ENCODE assay signal across 16 cellular contexts in genomic region chr7:45358277-45358676, GRCh38.
DNase-seq lines count a peak whose midpoint lies in the region; ATAC-seq and TF ChIP-seq lines count a peak whose summit lies in the region.
"Had no signal": no experiment of that assay in that cellular context is flagged by ENCODE, and none has a peak within 500 bp of the region (broad histone marks: within the 10 kb centered on the region; RNA-seq: fewer than 3 reads in every experiment).

No MANE protein-coding gene starts in this region.

- WGBS in heart left ventricle, 4 donors: 63 to 78% (median 68%) methylated on average over 3 of the region's 3 CpGs
- whole genome bisulfite sequencing in right cardiac atrium: 79% methylated on average over 3 of the region's 3 CpGs

- ATAC-seq in Right ventricle myocardium inferior (peak; percentile 65), heart left ventricle (peak in 3 of 4 donors; percentile 66 to 70 (median 70)), right cardiac atrium (no peak), left ventricle myocardium superior (peak; percentile 66)
- ATAC-seq: A549; CD8-positive, alpha-beta T cell had no signal

- TF ChIP-seq CTCF in heart left ventricle (IDR thresholded peaks at IDR 0.05): no peak

- H3K27ac ChIP-seq in heart left ventricle: no peak overlapping the region
- no peak overlapping the region for H3K27ac ChIP-seq in right cardiac atrium (ENCODE audit: low read length)
- H3K27ac ChIP-seq: 22Rv1; A549; BLaER1 treated with 17β-estradiol and CSF1 and Interleukin-3, amounts not matched to agents 10 nM and 100 nM; C4-2B had no signal

- H3K9me3 ChIP-seq in heart left ventricle (peaks cover 0 to 23% (median 0%) of the 10 kb centered on the region in 12 donors), right cardiac atrium (ENCODE audit: control insufficient read depth, low read length) (no peaks in the 10 kb centered on the region)
- H3K9me3 ChIP-seq: Caco-2 had no signal

- no peak for DNase-seq in Right ventricle myocardium inferior (ENCODE audit: missing footprints)
- DNase-seq in cardiac septum (ENCODE audit: low spot score): no peak
- peak in 1 of 5 donors; percentile 45 for DNase-seq in heart left ventricle
- DNase-seq in right cardiac atrium: no peak
- peak; percentile 46 for DNase-seq in left ventricle myocardium superior
- DNase-seq: AML-193; Caco-2; Calu3; CD4-positive, alpha-beta T cell; CD8-positive, alpha-beta T cell; DMS79 treated with DMSO at 0.1 percent for 48 hours; GF-D8 had no signal

- no peaks in the 10 kb centered on the region for H3K36me3 ChIP-seq in heart left ventricle
- H3K36me3 ChIP-seq: BLaER1 treated with 17β-estradiol and CSF1 and Interleukin-3, amounts not matched to agents 10 nM and 100 nM had no signal

- H3K4me1 ChIP-seq in heart left ventricle: no peaks in the 10 kb centered on the region
- no peaks in the 10 kb centered on the region for H3K4me1 ChIP-seq in right cardiac atrium (ENCODE audit: control insufficient read depth, insufficient read depth, low read length)
- H3K4me1 ChIP-seq: A549, Caco-2 had no signal

- no peak for TF ChIP-seq POLR2A in heart left ventricle (IDR thresholded peaks at IDR 0.05)

- H3K4me3 ChIP-seq in heart left ventricle (no peak overlapping the region), right cardiac atrium (ENCODE audit: low read length) (no peak overlapping the region)
- H3K4me3 ChIP-seq: A549; BLaER1 treated with 17β-estradiol and CSF1 and Interleukin-3, amounts not matched to agents 10 nM and 100 nM had no signal

- H3K27me3 ChIP-seq in heart left ventricle (no peaks in the 10 kb centered on the region), right cardiac atrium (ENCODE audit: control insufficient read depth, insufficient read depth) (no peaks in the 10 kb centered on the region)
- H3K27me3 ChIP-seq: BLaER1 treated with 17β-estradiol and CSF1 and Interleukin-3, amounts not matched to agents 10 nM and 100 nM had no signal

- intact Hi-C loops in Right ventricle myocardium inferior (cut with DNase I) (loop anchor here (2.0 kb wide), 1 partner anchor 63 kb away; no protein-coding TSS in a partner anchor), cardiac septum (cut with DNase I) (no loop called here), heart left ventricle (cut with DNase I) (loop anchor here in 1 of 10 donors (10.0 kb wide), 1 partner anchor 63 kb away; no protein-coding TSS in a partner anchor), right cardiac atrium (cut with DNase I) (no loop called here), left ventricle myocardium superior (cut with micrococcal nuclease) (no loop called here)

Comparison
In these comparisons a context has a peak if more than half of its experiments do, and no peak if none do; other contexts are left out.
1. ATAC-seq: peak in Right ventricle myocardium inferior (single experiment), heart left ventricle (3 of 4) and left ventricle myocardium superior (single experiment); none in right cardiac atrium (0 of 2).